ENCODE assay signal across 12 cellular contexts in the genomic region with DNA sequence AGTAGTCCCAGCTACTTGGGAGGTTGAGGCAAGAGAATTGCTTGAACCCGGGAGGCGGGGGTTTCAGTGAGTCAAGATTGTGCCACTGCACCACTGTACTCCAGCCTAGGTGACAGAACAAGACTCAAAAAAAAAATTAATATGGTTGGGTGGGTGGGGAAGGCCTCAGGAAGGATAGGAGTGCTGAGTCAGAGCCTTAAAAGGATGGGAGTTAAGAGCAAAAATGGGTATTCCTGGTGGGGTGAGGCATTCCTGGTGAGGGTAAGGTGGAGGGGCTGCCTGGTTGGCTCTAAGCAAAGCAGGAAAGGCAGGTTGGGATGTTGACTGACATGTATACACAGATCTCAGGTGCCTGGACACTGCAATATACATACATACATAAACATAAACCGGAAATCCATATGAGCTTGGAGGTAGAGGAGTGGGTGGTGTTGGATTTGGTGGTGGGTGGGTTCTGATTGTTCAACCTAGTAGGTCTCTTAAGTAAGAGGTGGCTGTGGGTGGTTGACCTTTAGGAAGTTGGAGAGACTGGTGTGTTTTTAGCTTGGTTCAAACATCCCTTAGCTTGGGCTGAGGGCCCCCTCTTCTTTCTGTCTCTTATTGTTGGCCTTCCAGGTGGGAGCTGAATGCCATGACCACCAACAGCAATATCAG. TPM values are rescaled to one million over a fixed set of nuclear protein-coding genes. Genes with fewer than 3 reads are reported as not detected.
A peak's percentile ranks its signal among the peaks of the same experiment; 100 is the strongest.
DNase-seq lines count a peak whose midpoint lies in the region; ATAC-seq, FAIRE-seq and TF ChIP-seq lines count a peak whose summit lies in the region.
"Had no signal": no experiment of that assay in that cellular context is flagged by ENCODE, and none has a peak within 500 bp of the region (broad histone marks: within the 10 kb centered on the region; RNA-seq: fewer than 3 reads in every experiment).

No MANE protein-coding gene starts in this region.

- no peaks in the 10 kb centered on the region for H3K9me3 Mint-ChIP-seq in activated naive CD4-positive, alpha-beta T cell treated with anti-CD3 and anti-CD28 coated beads, Interleukin-2, amount 50 U/mL, for 24 hours
- no peaks in the 10 kb centered on the region for H3K9me3 Mint-ChIP-seq in activated CD4-positive, alpha-beta memory T cell treated with anti-CD3 and anti-CD28 coated beads, Interleukin-2, amount 10 ng/mL, durations not matched to agents 7 days and 5 days

- POLR2A ChIA-PET in activated CD4-positive, alpha-beta memory T cell treated with anti-CD3 and anti-CD28 coated beads, Interleukin-2, amount 10 ng/mL, durations not matched to agents 7 days and 5 days (lab: Charles Lee) = interaction anchor here (1.0 to 3.8 kb wide), 6 partner anchors 13 to 497 kb away, joined by 3 to 27 read pairs (median 6); a partner anchor contains a TSS

- FAIRE-seq in D721Med (lab: Jason Lieb, UNC) = no peak
- FAIRE-seq: endothelial cell of umbilical vein had no signal

- H3K79me1 ChIP-seq in mesenchymal stem cell (replicated peaks; ENCODE audit: low read length, poor library complexity, severe bottlenecking) = peaks cover 24% of the 10 kb centered on the region

- ATAC-seq in thoracic aorta (ENCODE audit: insufficient number of reproducible peaks, low FRiP score, low read depth) = no peak

- H2BK12ac ChIP-seq in mesenchymal stem cell (ENCODE audit: low read length in 2 of 2) = no peak overlapping the region

- 100% methylated on average over 2 of the region's 3 CpGs for WGBS in mesenchymal stem cell

- no peak overlapping the region for H3K4ac ChIP-seq in mesenchymal stem cell (ENCODE audit: low read depth in 1 of 2, low read length in 2 of 2)

- H3K4me1 ChIP-seq in mesenchymal stem cell (ENCODE audit: control insufficient read depth, insufficient read depth, low read depth, low read length) (peaks cover 34% of the 10 kb centered on the region), thoracic aorta (ENCODE audit: control insufficient read depth in 1 of 2, low read depth in 2 of 2) (peaks cover 31 to 59% of the 10 kb centered on the region in 2 donors)

- H3K23ac ChIP-seq in mesenchymal stem cell (ENCODE audit: low read length in 2 of 2) = no peak overlapping the region

- no peak overlapping the region for H3K27ac ChIP-seq in mesenchymal stem cell (ENCODE audit: low read length, poor library complexity, severe bottlenecking)
- peak overlapping the region; percentile 81 to 90 for H3K27ac ChIP-seq in thoracic aorta

- DNase-seq in activated naive CD4-positive, alpha-beta T cell (lab: John Stamatoyannopoulos, UW) = no peak
- no peak for DNase-seq in activated CD4-positive, alpha-beta memory T cell treated with anti-CD3 and anti-CD28 coated beads, Interleukin-2, amount 10 ng/mL, durations not matched to agents 7 days and 5 days
- DNase-seq in mesenchymal stem cell (no peak), thoracic aorta (ENCODE audit: low spot score) (no peak), UCSD-AML1 (lab: John Stamatoyannopoulos, UW; ENCODE audit: unreplicated experiment) (no peak), D721Med (ENCODE audit: insufficient read length, low spot score) (no peak), cortex of kidney (lab: John Stamatoyannopoulos, UW) (no peak)
- DNase-seq: amniotic stem cell; NCI-H2081; stimulated activated naive CD4-positive, alpha-beta T cell treated with Interleukin-2 at 50 U/mL for 16 hours had no signal

- H3K4me1 Mint-ChIP-seq in activated naive CD4-positive, alpha-beta T cell treated with anti-CD3 and anti-CD28 coated beads, Interleukin-2, amount 50 U/mL, for 24 hours = peaks cover 64% of the 10 kb centered on the region
- H3K4me1 Mint-ChIP-seq in activated CD4-positive, alpha-beta memory T cell treated with anti-CD3 and anti-CD28 coated beads, Interleukin-2, amount 10 ng/mL, durations not matched to agents 7 days and 5 days = peaks cover 53% of the 10 kb centered on the region

- H2AK5ac ChIP-seq in mesenchymal stem cell (ENCODE audit: low read length, severe bottlenecking) = no peak overlapping the region

- no peak overlapping the region for H4K8ac ChIP-seq in mesenchymal stem cell (ENCODE audit: low read length)

- no peak overlapping the region for H3K14ac ChIP-seq in mesenchymal stem cell (ENCODE audit: low read length in 2 of 2)

- H3K36me3 Mint-ChIP-seq in activated naive CD4-positive, alpha-beta T cell treated with anti-CD3 and anti-CD28 coated beads, Interleukin-2, amount 50 U/mL, for 24 hours = peaks cover 7% of the 10 kb centered on the region
- H3K36me3 Mint-ChIP-seq in activated CD4-positive, alpha-beta memory T cell treated with anti-CD3 and anti-CD28 coated beads, Interleukin-2, amount 10 ng/mL, durations not matched to agents 7 days and 5 days (ENCODE audit: low read depth) = peaks cover 56% of the 10 kb centered on the region

- peaks cover 57 to 66% of the 10 kb centered on the region in 2 experiments for H3K36me3 ChIP-seq in mesenchymal stem cell (ENCODE audit: control insufficient read depth in 1 of 2, insufficient read depth in 2 of 2, low read depth in 1 of 2, low read length in 2 of 2)
- peaks cover 27% of the 10 kb centered on the region for H3K36me3 ChIP-seq in thoracic aorta

- H3K27me3 ChIP-seq in mesenchymal stem cell (ENCODE audit: control insufficient read depth in 1 of 2, insufficient read depth in 1 of 2, low read length in 2 of 2) = no peaks in the 10 kb centered on the region
- no peaks in the 10 kb centered on the region for H3K27me3 ChIP-seq in thoracic aorta (replicated peaks; ENCODE audit: insufficient read depth)

- H3K9me3 ChIP-seq in mesenchymal stem cell (ENCODE audit: control insufficient read depth, low read length) (no peaks in the 10 kb centered on the region), thoracic aorta (no peaks in the 10 kb centered on the region)

- CTCF ChIA-PET in activated CD4-positive, alpha-beta memory T cell treated with anti-CD3 and anti-CD28 coated beads, Interleukin-2, amount 10 ng/mL, durations not matched to agents 7 days and 5 days (lab: Charles Lee) = interaction anchor here (0.9 to 1.0 kb wide), 2 partner anchors 75 to 119 kb away, joined by 3 to 4 read pairs; no protein-coding TSS in a partner anchor

- no peak overlapping the region for H2BK5ac ChIP-seq in mesenchymal stem cell (ENCODE audit: low read depth, low read length, poor library complexity, severe bottlenecking)

- no peak overlapping the region for H4K91ac ChIP-seq in mesenchymal stem cell (ENCODE audit: low read length)

- no peak overlapping the region for H2AFZ ChIP-seq in mesenchymal stem cell (ENCODE audit: low read depth, low read length)

- peak overlapping the region; percentile 84 for H3K27ac Mint-ChIP-seq in activated naive CD4-positive, alpha-beta T cell treated with anti-CD3 and anti-CD28 coated beads, Interleukin-2, amount 50 U/mL, for 24 hours
- peak overlapping the region; percentile 37 for H3K27ac Mint-ChIP-seq in activated CD4-positive, alpha-beta memory T cell treated with anti-CD3 and anti-CD28 coated beads, Interleukin-2, amount 10 ng/mL, durations not matched to agents 7 days and 5 days

- H3K9ac ChIP-seq in mesenchymal stem cell (ENCODE audit: low read length) = peak overlapping the region; percentile 98

- TF ChIP-seq CTCF in thoracic aorta (IDR thresholded peaks at IDR 0.05) (no peak), D721Med (IDR thresholded peaks at IDR 0.05; ENCODE audit: insufficient read depth, missing control alignments) (no peak)

- no peak overlapping the region for H3K18ac ChIP-seq in mesenchymal stem cell (ENCODE audit: low read depth in 1 of 2, low read length in 2 of 2)

- H3K4me2 ChIP-seq in mesenchymal stem cell (ENCODE audit: low read length, poor library complexity, severe bottlenecking) = no peak overlapping the region

- no peaks in the 10 kb centered on the region for H3K27me3 Mint-ChIP-seq in activated naive CD4-positive, alpha-beta T cell treated with anti-CD3 and anti-CD28 coated beads, Interleukin-2, amount 50 U/mL, for 24 hours
- no peaks in the 10 kb centered on the region for H3K27me3 Mint-ChIP-seq in activated CD4-positive, alpha-beta memory T cell treated with anti-CD3 and anti-CD28 coated beads, Interleukin-2, amount 10 ng/mL, durations not matched to agents 7 days and 5 days

- peak overlapping the region; percentile 26 for H3K4me3 Mint-ChIP-seq in activated naive CD4-positive, alpha-beta T cell treated with anti-CD3 and anti-CD28 coated beads, Interleukin-2, amount 50 U/mL, for 24 hours
- peak overlapping the region; percentile 5 for H3K4me3 Mint-ChIP-seq in activated CD4-positive, alpha-beta memory T cell treated with anti-CD3 and anti-CD28 coated beads, Interleukin-2, amount 10 ng/mL, durations not matched to agents 7 days and 5 days

- H2BK15ac ChIP-seq in mesenchymal stem cell (ENCODE audit: low read depth, poor library complexity, severe bottlenecking) = no peak overlapping the region

- no peak overlapping the region for H2BK120ac ChIP-seq in mesenchymal stem cell (ENCODE audit: low read depth, low read length)

- H3K4me3 ChIP-seq in mesenchymal stem cell (ENCODE audit: insufficient read depth in 1 of 2, low read depth in 1 of 2, low read length in 2 of 2) (no peak overlapping the region), thoracic aorta (no peak overlapping the region)

RNA-seq across cellular contexts. Expression of a gene that starts 1.2 kb away (rescaled TPM):
- total RNA-seq in activated CD4-positive, alpha-beta memory T cell treated with anti-CD3 and anti-CD28 coated beads, Interleukin-2, amount 10 ng/mL, durations not matched to agents 7 days and 5 days = 10 to 100 TPM; 59.2 to 60.4 TPM
- polyA plus RNA-seq in mesenchymal stem cell (2013, experiment 1 of 2) = 117 TPM
- 116 TPM for polyA plus RNA-seq in mesenchymal stem cell (2013, experiment 2 of 2)
- total RNA-seq in thoracic aorta = 10 to 100 TPM; 61.6 to 76.2 TPM

RNA-seq across cellular contexts. Expression of a gene that starts 6.1 kb away (rescaled TPM):
- 10 to 100 TPM; 64.6 to 68.7 TPM for total RNA-seq in activated CD4-positive, alpha-beta memory T cell treated with anti-CD3 and anti-CD28 coated beads, Interleukin-2, amount 10 ng/mL, durations not matched to agents 7 days and 5 days
- 51.3 TPM for polyA plus RNA-seq in mesenchymal stem cell (2013, experiment 1 of 2)
- 51.0 TPM for polyA plus RNA-seq in mesenchymal stem cell (2013, experiment 2 of 2)
- 100 to 1,000 TPM in 1 of 2 donors, 10 to 100 TPM in 1; 87.3 to 105 TPM for total RNA-seq in thoracic aorta

RNA-seq across cellular contexts. Expression of a gene that starts 6.4 kb away (rescaled TPM):
- 10 to 100 TPM; 56.6 to 60.6 TPM for total RNA-seq in activated CD4-positive, alpha-beta memory T cell treated with anti-CD3 and anti-CD28 coated beads, Interleukin-2, amount 10 ng/mL, durations not matched to agents 7 days and 5 days
- 84.9 TPM for polyA plus RNA-seq in mesenchymal stem cell (2013, experiment 1 of 2)
- polyA plus RNA-seq in mesenchymal stem cell (2013, experiment 2 of 2) = 88.1 TPM
- 10 to 100 TPM; 41.2 to 49.6 TPM for total RNA-seq in thoracic aorta

RNA-seq across cellular contexts. Expression of a gene that starts 33.5 kb away (rescaled TPM):
- 10 to 100 TPM; 12.7 to 13.0 TPM for total RNA-seq in activated CD4-positive, alpha-beta memory T cell treated with anti-CD3 and anti-CD28 coated beads, Interleukin-2, amount 10 ng/mL, durations not matched to agents 7 days and 5 days
- polyA plus RNA-seq in mesenchymal stem cell (2013, experiment 1 of 2) = 20.3 TPM
- polyA plus RNA-seq in mesenchymal stem cell (2013, experiment 2 of 2) = 19.0 TPM
- total RNA-seq in thoracic aorta = 10 to 100 TPM; 10.0 to 14.8 TPM

RNA-seq across cellular contexts. Expression of a gene that starts 35.8 kb away (rescaled TPM):
- total RNA-seq in activated CD4-positive, alpha-beta memory T cell treated with anti-CD3 and anti-CD28 coated beads, Interleukin-2, amount 10 ng/mL, durations not matched to agents 7 days and 5 days = 10 to 100 TPM; 56.8 to 59.3 TPM
- 41.7 TPM for polyA plus RNA-seq in mesenchymal stem cell (2013, experiment 1 of 2)
- 40.9 TPM for polyA plus RNA-seq in mesenchymal stem cell (2013, experiment 2 of 2)
- total RNA-seq in thoracic aorta = 10 to 100 TPM; 20.1 to 37.1 TPM
